Comparison of ENCODE assay signal across 9 cellular contexts in genomic region chr17:49843774-49844350, GRCh38. TPM values are rescaled to one million over a fixed set of nuclear protein-coding genes. Genes with fewer than 3 reads are reported as not detected.
A peak's percentile ranks its signal among the peaks of the same experiment; 100 is the strongest.
DNase-seq lines count a peak whose midpoint lies in the region; ATAC-seq and TF ChIP-seq lines count a peak whose summit lies in the region.
"Had no signal": no experiment of that assay in that cellular context is flagged by ENCODE, and none has a peak within 500 bp of the region (broad histone marks: within the 10 kb centered on the region; RNA-seq: fewer than 3 reads in every experiment).

No MANE protein-coding gene starts in this region.

- DNase-seq in AG04450 (ENCODE audit: low read depth, low spot score), result no peak
- DNase-seq in SK-N-SH, result no peak
- DNase-seq in fibroblast of pulmonary artery (ENCODE audit: low read depth), result peak; percentile 30
- no peak for DNase-seq in MG63

- no peaks in the 10 kb centered on the region for H3K27me3 Mint-ChIP-seq in activated T-helper 17 cell treated with anti-CD3 and anti-CD28 coated beads, Interleukin-2, amount 50 U/mL, for 72 hours
- H3K27me3 Mint-ChIP-seq: activated naive CD8-positive, alpha-beta T cell had no signal

- H3K27me3 ChIP-seq in AG04450 (ENCODE audit: control insufficient read depth, insufficient read depth, low read length) (no peaks in the 10 kb centered on the region), SK-N-SH (ENCODE audit: insufficient read depth) (no peaks in the 10 kb centered on the region), MG63 (no peaks in the 10 kb centered on the region)

- ATAC-seq in GM18873 (IDR thresholded peaks at IDR 0.05; ENCODE audit: low FRiP score, unreplicated experiment), result no peak
- no peak for ATAC-seq in HG02642 (IDR thresholded peaks at IDR 0.05; ENCODE audit: poor library complexity, unreplicated experiment)
- ATAC-seq in activated T-helper 17 cell treated with anti-CD3 and anti-CD28 coated beads, Interleukin-2, amount 50 U/mL, for 72 hours (replicated peaks), result no peak

- POLR2A ChIA-PET in AG04450 (lab: Yijun Ruan, JAX) (no interaction called here), SK-N-SH (lab: Yijun Ruan, JAX) (no interaction called here)

- no peak for TF ChIP-seq EP300 in SK-N-SH (IDR thresholded peaks at IDR 0.05; ENCODE audit: borderline replicate concordance in 1 of 2, low read depth in 1 of 2, low read length in 1 of 2)

- 82% methylated on average over 6 of the region's 6 CpGs for WGBS in SK-N-SH (ENCODE audit: low lambda C conversion rate)

- H3K36me3 ChIP-seq in SK-N-SH (replicated peaks in 1 of 2; ENCODE audit: control insufficient read depth in 1 of 2, insufficient read depth in 2 of 2, low read length in 1 of 2) (no peaks in the 10 kb centered on the region), MG63 (no peaks in the 10 kb centered on the region; the same call in 1 of the 2 replicates)

- no peaks in the 10 kb centered on the region for H3K9me3 Mint-ChIP-seq in activated T-helper 17 cell treated with anti-CD3 and anti-CD28 coated beads, Interleukin-2, amount 50 U/mL, for 72 hours

- no peak overlapping the region for H3K4me3 Mint-ChIP-seq in activated T-helper 17 cell treated with anti-CD3 and anti-CD28 coated beads, Interleukin-2, amount 50 U/mL, for 72 hours
- H3K4me3 Mint-ChIP-seq: activated naive CD8-positive, alpha-beta T cell had no signal

- peaks cover 0 to 6% of the 10 kb centered on the region in 2 experiments; a peak in 1 of 4 replicates for H3K4me1 ChIP-seq in SK-N-SH (ENCODE audit: control insufficient read depth in 1 of 2, insufficient read depth in 2 of 2, low read depth in 1 of 2, low read length in 1 of 2)

- H3K9me3 ChIP-seq in AG04450 (ENCODE audit: control insufficient read depth, insufficient read depth, low read length), result no peaks in the 10 kb centered on the region
- H3K9me3 ChIP-seq in SK-N-SH, result no peaks in the 10 kb centered on the region
- H3K9me3 ChIP-seq in MG63, result no peaks in the 10 kb centered on the region

- no peak overlapping the region for H3K27ac Mint-ChIP-seq in activated T-helper 17 cell treated with anti-CD3 and anti-CD28 coated beads, Interleukin-2, amount 50 U/mL, for 72 hours

- no peaks in the 10 kb centered on the region for H3K79me2 ChIP-seq in SK-N-SH (ENCODE audit: insufficient read depth)

- no peaks in the 10 kb centered on the region for H4K20me1 ChIP-seq in SK-N-SH (ENCODE audit: insufficient read depth)

- H3K4me3 ChIP-seq in AG04450 (ENCODE audit: low read depth, low read length) (no peak overlapping the region), SK-N-SH (ENCODE audit: low read depth in 2 of 2, low read length in 1 of 2) (no peak overlapping the region), fibroblast of pulmonary artery (replicated peaks; ENCODE audit: low read depth, low read length) (no peak overlapping the region), MG63 (no peak overlapping the region)

- CTCF ChIA-PET in AG04450 (lab: Charles Lee), result interaction anchor here (1.9 kb wide), 1 partner anchor 154 kb away, joined by 7 read pairs; no protein-coding TSS in a partner anchor
- CTCF ChIA-PET in SK-N-SH (lab: Yijun Ruan, JAX), result interaction anchor here (0.6 to 40.4 kb wide), 8 partner anchors 8 to 287 kb away, joined by 3 to 1665 read pairs (median 4); partner anchors contain the start of gene DLX3

- no peak overlapping the region for H3K4me2 ChIP-seq in SK-N-SH

- peaks cover 10% of the 10 kb centered on the region for H3K36me3 Mint-ChIP-seq in activated T-helper 17 cell treated with anti-CD3 and anti-CD28 coated beads, Interleukin-2, amount 50 U/mL, for 72 hours (ENCODE audit: low read depth)

- no peaks in the 10 kb centered on the region for H3K9me2 ChIP-seq in SK-N-SH

- TF ChIP-seq CTCF in AG04450 (IDR thresholded peaks at IDR 0.05; ENCODE audit: low read depth, low read length) (peak; percentile 34; the same call in 1 of the 2 replicates), GM12872 (IDR thresholded peaks at IDR 0.05; ENCODE audit: insufficient read depth, low read depth, low read length) (peak; percentile 67), SK-N-SH (IDR thresholded peaks at IDR 0.05) (peak; percentile 58), fibroblast of pulmonary artery (IDR thresholded peaks at IDR 0.05; ENCODE audit: low read length, missing control alignments) (peak; percentile 55)

- H2AFZ ChIP-seq in SK-N-SH (ENCODE audit: low read depth), result no peak overlapping the region

- H3F3A ChIP-seq in SK-N-SH (replicated peaks; ENCODE audit: insufficient read depth), result peaks cover 4% of the 10 kb centered on the region

- H3K9ac ChIP-seq in SK-N-SH, result no peak overlapping the region

- H3K27ac ChIP-seq in AG04450 (ENCODE audit: low read depth, low read length) (no peak overlapping the region), SK-N-SH (ENCODE audit: low read depth in 2 of 2, low read length in 1 of 2) (no peak overlapping the region)

- TF ChIP-seq RAD21 in SK-N-SH (IDR thresholded peaks at IDR 0.05; ENCODE audit: low read length), result no peak

- H3K4me1 Mint-ChIP-seq in activated T-helper 17 cell treated with anti-CD3 and anti-CD28 coated beads, Interleukin-2, amount 50 U/mL, for 72 hours, result peaks cover 8% of the 10 kb centered on the region

TF ChIP-seq in SK-N-SH, 30 proteins besides CTCF, POLR2A, EP300 and RAD21:
- TF ChIP-seq GATA2 (CRISPR knock-in tag; IDR thresholded peaks at IDR 0.05) (no peak), RCOR1 (IDR thresholded peaks at IDR 0.05; ENCODE audit: low read length) (no peak), REST (IDR thresholded peaks at IDR 0.05; ENCODE audit: low read depth, low read length) (no peak), MAX (IDR thresholded peaks at IDR 0.05; ENCODE audit: low read depth) (no peak), CHD2 (IDR thresholded peaks at IDR 0.05; ENCODE audit: low read length, partially characterized antibody) (no peak), JUND (IDR thresholded peaks at IDR 0.05) (no peak), TAF1 (IDR thresholded peaks at IDR 0.05; ENCODE audit: borderline replicate concordance, low read depth, low read length) (no peak), TCF12 (IDR thresholded peaks at IDR 0.05) (no peak), NFIC (IDR thresholded peaks at IDR 0.05; ENCODE audit: borderline replicate concordance) (no peak), TEAD4 (IDR thresholded peaks at IDR 0.05; ENCODE audit: borderline replicate concordance, insufficient read depth) (no peak), FOXJ3 (CRISPR knock-in tag; IDR thresholded peaks at IDR 0.05) (no peak), FOXM1 (IDR thresholded peaks at IDR 0.05; ENCODE audit: low read depth) (no peak), SMC3 (IDR thresholded peaks at IDR 0.05; ENCODE audit: low read depth, low read length) (no peak)
- TF ChIP-seq, protein P1, sequence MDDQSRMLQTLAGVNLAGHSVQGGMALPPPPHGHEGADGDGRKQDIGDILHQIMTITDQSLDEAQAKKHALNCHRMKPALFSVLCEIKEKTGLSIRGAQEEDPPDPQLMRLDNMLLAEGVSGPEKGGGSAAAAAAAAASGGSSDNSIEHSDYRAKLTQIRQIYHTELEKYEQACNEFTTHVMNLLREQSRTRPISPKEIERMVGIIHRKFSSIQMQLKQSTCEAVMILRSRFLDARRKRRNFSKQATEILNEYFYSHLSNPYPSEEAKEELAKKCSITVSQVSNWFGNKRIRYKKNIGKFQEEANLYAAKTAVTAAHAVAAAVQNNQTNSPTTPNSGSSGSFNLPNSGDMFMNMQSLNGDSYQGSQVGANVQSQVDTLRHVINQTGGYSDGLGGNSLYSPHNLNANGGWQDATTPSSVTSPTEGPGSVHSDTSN (IDR thresholded peaks at IDR 0.05), result no peak

RNA-seq across cellular contexts. Expression of gene TAC4, which starts 4.0 kb away (rescaled TPM):
- polyA plus RNA-seq in AG04450 (2011; rRNA removed) (not detected in 2 replicates), SK-N-SH (2012; rRNA removed) (not detected in 2 replicates)
- polyA minus RNA-seq in AG04450 (2011; rRNA and poly(A)+ RNA removed), result not detected in 2 replicates
- polyA plus RNA-seq in SK-N-SH (2012; cell fraction: cytosol; rRNA removed), result not detected in 2 replicates
- not detected in 2 replicates for polyA plus RNA-seq in SK-N-SH (2012; cell fraction: nucleus; rRNA removed)
- not detected in 2 replicates for total RNA-seq in MG63 (2014; rRNA removed; shearing (Covaris generic); ENCODE audit: low replicate concordance)
- not detected for total RNA-seq in activated T-helper 17 cell treated with anti-CD3 and anti-CD28 coated beads, Interleukin-2, amount 50 U/mL, for 72 hours

RNA-seq across cellular contexts. Expression of gene KAT7, which starts 55.4 kb away (rescaled TPM):
- polyA plus RNA-seq in AG04450 (2011; rRNA removed), result 26.5 and 27.0 TPM in 2 replicates
- 31.9 and 34.9 TPM in 2 replicates for polyA minus RNA-seq in AG04450 (2011; rRNA and poly(A)+ RNA removed)
- polyA plus RNA-seq in SK-N-SH (2012; rRNA removed), result 18.5 and 20.2 TPM in 2 replicates
- 16.2 and 16.6 TPM in 2 replicates for polyA plus RNA-seq in SK-N-SH (2012; cell fraction: cytosol; rRNA removed)
- 29.1 and 32.5 TPM in 2 replicates for polyA plus RNA-seq in SK-N-SH (2012; cell fraction: nucleus; rRNA removed)
- total RNA-seq in MG63 (2014; rRNA removed; shearing (Covaris generic); ENCODE audit: low replicate concordance), result 31.0 and 40.6 TPM in 2 replicates
- total RNA-seq in activated T-helper 17 cell treated with anti-CD3 and anti-CD28 coated beads, Interleukin-2, amount 50 U/mL, for 72 hours, result 10 to 100 TPM; 66.4 to 86.4 TPM
